ENCODE assay signal across 2 cellular contexts in genomic region chr2:218332288-218332687, GRCh38.
TF ChIP-seq lines count a peak whose summit lies in the region.

No MANE protein-coding gene starts in this region.

TF ChIP-seq in A549, 52 proteins besides CTCF, POLR2A, EP300 and RAD21:
- TF ChIP-seq, protein P1, sequence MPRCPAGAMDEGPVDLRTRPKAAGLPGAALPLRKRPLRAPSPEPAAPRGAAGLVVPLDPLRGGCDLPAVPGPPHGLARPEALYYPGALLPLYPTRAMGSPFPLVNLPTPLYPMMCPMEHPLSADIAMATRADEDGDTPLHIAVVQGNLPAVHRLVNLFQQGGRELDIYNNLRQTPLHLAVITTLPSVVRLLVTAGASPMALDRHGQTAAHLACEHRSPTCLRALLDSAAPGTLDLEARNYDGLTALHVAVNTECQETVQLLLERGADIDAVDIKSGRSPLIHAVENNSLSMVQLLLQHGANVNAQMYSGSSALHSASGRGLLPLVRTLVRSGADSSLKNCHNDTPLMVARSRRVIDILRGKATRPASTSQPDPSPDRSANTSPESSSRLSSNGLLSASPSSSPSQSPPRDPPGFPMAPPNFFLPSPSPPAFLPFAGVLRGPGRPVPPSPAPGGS (IDR thresholded peaks at IDR 0.05): no peak
- no peak for TF ChIP-seq PHF8 (IDR thresholded peaks at IDR 0.05; ENCODE audit: borderline replicate concordance, low read depth)
- TF ChIP-seq ELK1 (IDR thresholded peaks at IDR 0.05; ENCODE audit: low read depth, low read length): no peak
- no peak for TF ChIP-seq SMC3 (IDR thresholded peaks at IDR 0.05)
- no peak for TF ChIP-seq ZFP36 (IDR thresholded peaks at IDR 0.05; ENCODE audit: borderline replicate concordance, partially characterized antibody)
- no peak for TF ChIP-seq MYC (IDR thresholded peaks at IDR 0.05; ENCODE audit: borderline replicate concordance, low read length)
- TF ChIP-seq, protein P2, sequence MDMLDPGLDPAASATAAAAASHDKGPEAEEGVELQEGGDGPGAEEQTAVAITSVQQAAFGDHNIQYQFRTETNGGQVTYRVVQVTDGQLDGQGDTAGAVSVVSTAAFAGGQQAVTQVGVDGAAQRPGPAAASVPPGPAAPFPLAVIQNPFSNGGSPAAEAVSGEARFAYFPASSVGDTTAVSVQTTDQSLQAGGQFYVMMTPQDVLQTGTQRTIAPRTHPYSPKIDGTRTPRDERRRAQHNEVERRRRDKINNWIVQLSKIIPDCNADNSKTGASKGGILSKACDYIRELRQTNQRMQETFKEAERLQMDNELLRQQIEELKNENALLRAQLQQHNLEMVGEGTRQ (IDR thresholded peaks at IDR 0.05): no peak
- no peak for TF ChIP-seq ZSCAN20 (CRISPR knock-in tag; IDR thresholded peaks at IDR 0.05)
- no peak for TF ChIP-seq CBX8 (IDR thresholded peaks at IDR 0.05)
- TF ChIP-seq NPAS2 (CRISPR knock-in tag; IDR thresholded peaks at IDR 0.05; ENCODE audit: borderline replicate concordance): no peak
- TF ChIP-seq CBX2 (IDR thresholded peaks at IDR 0.05; ENCODE audit: borderline replicate concordance, low read depth): no peak
- no peak for TF ChIP-seq SREBF2 (IDR thresholded peaks at IDR 0.05)
- TF ChIP-seq BHLHE40 (IDR thresholded peaks at IDR 0.05; ENCODE audit: low read depth, low read length): no peak
- TF ChIP-seq HOXB13 (CRISPR knock-in tag; IDR thresholded peaks at IDR 0.05; ENCODE audit: low read depth): no peak
- TF ChIP-seq CHD2 (IDR thresholded peaks at IDR 0.05; ENCODE audit: low read length, partially characterized antibody): no peak

TF ChIP-seq in K562, 482 proteins besides CTCF, POLR2A, EP300 and RAD21:
- TF ChIP-seq ZBED1 (IDR thresholded peaks at IDR 0.05) (no peak), DMBX1 (CRISPR knock-in tag; IDR thresholded peaks at IDR 0.05; ENCODE audit: borderline replicate concordance) (no peak), CREBBP (IDR thresholded peaks at IDR 0.05; ENCODE audit: low read depth, low read length) (no peak), ZNF174 (CRISPR knock-in tag; IDR thresholded peaks at IDR 0.05) (no peak), GABPB2 (CRISPR knock-in tag; conservative IDR thresholded peaks at IDR 0.05) (no peak), HDAC2 (IDR thresholded peaks at IDR 0.05) (no peak), CBX5 (IDR thresholded peaks at IDR 0.05; ENCODE audit: borderline replicate concordance, low read depth) (no peak), ZNF140 (CRISPR knock-in tag; IDR thresholded peaks at IDR 0.05) (no peak), LARP7 (IDR thresholded peaks at IDR 0.05) (no peak), STAT5B (CRISPR knock-in tag; IDR thresholded peaks at IDR 0.05) (no peak), BCOR (IDR thresholded peaks at IDR 0.05) (no peak), ZZZ3 (IDR thresholded peaks at IDR 0.05) (no peak), MEF2D (tag; conservative IDR thresholded peaks at IDR 0.05; ENCODE audit: low read depth) (no peak), NFXL1 (CRISPR knock-in tag; IDR thresholded peaks at IDR 0.05) (no peak), CHD4 (IDR thresholded peaks at IDR 0.05; ENCODE audit: insufficient read depth, insufficient replicate concordance, low read depth, low read length, poor library complexity, severe bottlenecking) (no peak), MED1 (CRISPR knock-in tag; IDR thresholded peaks at IDR 0.05; ENCODE audit: borderline replicate concordance) (no peak), RBM15 (IDR thresholded peaks at IDR 0.05; ENCODE audit: insufficient read depth, low read length) (no peak)
- TF ChIP-seq, protein P3, sequence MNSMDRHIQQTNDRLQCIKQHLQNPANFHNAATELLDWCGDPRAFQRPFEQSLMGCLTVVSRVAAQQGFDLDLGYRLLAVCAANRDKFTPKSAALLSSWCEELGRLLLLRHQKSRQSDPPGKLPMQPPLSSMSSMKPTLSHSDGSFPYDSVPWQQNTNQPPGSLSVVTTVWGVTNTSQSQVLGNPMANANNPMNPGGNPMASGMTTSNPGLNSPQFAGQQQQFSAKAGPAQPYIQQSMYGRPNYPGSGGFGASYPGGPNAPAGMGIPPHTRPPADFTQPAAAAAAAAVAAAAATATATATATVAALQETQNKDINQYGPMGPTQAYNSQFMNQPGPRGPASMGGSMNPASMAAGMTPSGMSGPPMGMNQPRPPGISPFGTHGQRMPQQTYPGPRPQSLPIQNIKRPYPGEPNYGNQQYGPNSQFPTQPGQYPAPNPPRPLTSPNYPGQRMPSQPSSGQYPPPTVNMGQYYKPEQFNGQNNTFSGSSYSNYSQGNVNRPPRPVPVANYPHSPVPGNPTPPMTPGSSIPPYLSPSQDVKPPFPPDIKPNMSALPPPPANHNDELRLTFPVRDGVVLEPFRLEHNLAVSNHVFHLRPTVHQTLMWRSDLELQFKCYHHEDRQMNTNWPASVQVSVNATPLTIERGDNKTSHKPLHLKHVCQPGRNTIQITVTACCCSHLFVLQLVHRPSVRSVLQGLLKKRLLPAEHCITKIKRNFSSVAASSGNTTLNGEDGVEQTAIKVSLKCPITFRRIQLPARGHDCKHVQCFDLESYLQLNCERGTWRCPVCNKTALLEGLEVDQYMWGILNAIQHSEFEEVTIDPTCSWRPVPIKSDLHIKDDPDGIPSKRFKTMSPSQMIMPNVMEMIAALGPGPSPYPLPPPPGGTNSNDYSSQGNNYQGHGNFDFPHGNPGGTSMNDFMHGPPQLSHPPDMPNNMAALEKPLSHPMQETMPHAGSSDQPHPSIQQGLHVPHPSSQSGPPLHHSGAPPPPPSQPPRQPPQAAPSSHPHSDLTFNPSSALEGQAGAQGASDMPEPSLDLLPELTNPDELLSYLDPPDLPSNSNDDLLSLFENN (IDR thresholded peaks at IDR 0.05; ENCODE audit: low read depth in 2 of 2, low read length in 2 of 2): no peak
- TF ChIP-seq, protein P4, sequence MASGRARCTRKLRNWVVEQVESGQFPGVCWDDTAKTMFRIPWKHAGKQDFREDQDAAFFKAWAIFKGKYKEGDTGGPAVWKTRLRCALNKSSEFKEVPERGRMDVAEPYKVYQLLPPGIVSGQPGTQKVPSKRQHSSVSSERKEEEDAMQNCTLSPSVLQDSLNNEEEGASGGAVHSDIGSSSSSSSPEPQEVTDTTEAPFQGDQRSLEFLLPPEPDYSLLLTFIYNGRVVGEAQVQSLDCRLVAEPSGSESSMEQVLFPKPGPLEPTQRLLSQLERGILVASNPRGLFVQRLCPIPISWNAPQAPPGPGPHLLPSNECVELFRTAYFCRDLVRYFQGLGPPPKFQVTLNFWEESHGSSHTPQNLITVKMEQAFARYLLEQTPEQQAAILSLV (tag; IDR thresholded peaks at IDR 0.05): no peak
- TF ChIP-seq, protein P5, sequence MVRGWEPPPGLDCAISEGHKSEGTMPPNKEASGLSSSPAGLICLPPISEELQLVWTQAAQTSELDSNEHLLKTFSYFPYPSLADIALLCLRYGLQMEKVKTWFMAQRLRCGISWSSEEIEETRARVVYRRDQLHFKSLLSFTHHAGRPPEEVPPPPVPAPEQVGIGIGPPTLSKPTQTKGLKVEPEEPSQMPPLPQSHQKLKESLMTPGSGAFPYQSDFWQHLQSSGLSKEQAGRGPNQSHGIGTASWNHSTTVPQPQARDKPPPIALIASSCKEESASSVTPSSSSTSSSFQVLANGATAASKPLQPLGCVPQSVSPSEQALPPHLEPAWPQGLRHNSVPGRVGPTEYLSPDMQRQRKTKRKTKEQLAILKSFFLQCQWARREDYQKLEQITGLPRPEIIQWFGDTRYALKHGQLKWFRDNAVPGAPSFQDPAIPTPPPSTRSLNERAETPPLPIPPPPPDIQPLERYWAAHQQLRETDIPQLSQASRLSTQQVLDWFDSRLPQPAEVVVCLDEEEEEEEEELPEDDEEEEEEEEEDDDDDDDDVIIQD (CRISPR knock-in tag; IDR thresholded peaks at IDR 0.05): no peak
